In genomic region chr16:52921104-52921503, GRCh38 we compare ENCODE assay signal across 7 cellular contexts.
"Had no signal": no experiment of that assay in that cellular context is flagged by ENCODE, and none has a peak within 500 bp of the region (broad histone marks: within the 10 kb centered on the region; RNA-seq: fewer than 3 reads in every experiment).

No MANE protein-coding gene starts in this region.

- H3K27ac ChIP-seq: GM23248 had no signal

- H3K9me3 ChIP-seq: HAP-1 had no signal

- H2AFZ ChIP-seq: GM23248 had no signal

- ATAC-seq: HCT116 had no signal

- FAIRE-seq: HTR-8/SVneo had no signal

- H3K9ac ChIP-seq: GM23248 had no signal

- H3K36me3 ChIP-seq: HAP-1 had no signal

- H3K4me3 Mint-ChIP-seq: HFFc6 had no signal

- H3K27ac Mint-ChIP-seq: HFFc6 had no signal

- H3K4me3 ChIP-seq: GM23248, HAP-1 had no signal

- DNase-seq: GM23248, H7, HFFc6, IMR-90 had no signal

- H3K4me1 ChIP-seq: HAP-1 had no signal
